1 cellular context compared by ENCODE assay signal in the genomic region with DNA sequence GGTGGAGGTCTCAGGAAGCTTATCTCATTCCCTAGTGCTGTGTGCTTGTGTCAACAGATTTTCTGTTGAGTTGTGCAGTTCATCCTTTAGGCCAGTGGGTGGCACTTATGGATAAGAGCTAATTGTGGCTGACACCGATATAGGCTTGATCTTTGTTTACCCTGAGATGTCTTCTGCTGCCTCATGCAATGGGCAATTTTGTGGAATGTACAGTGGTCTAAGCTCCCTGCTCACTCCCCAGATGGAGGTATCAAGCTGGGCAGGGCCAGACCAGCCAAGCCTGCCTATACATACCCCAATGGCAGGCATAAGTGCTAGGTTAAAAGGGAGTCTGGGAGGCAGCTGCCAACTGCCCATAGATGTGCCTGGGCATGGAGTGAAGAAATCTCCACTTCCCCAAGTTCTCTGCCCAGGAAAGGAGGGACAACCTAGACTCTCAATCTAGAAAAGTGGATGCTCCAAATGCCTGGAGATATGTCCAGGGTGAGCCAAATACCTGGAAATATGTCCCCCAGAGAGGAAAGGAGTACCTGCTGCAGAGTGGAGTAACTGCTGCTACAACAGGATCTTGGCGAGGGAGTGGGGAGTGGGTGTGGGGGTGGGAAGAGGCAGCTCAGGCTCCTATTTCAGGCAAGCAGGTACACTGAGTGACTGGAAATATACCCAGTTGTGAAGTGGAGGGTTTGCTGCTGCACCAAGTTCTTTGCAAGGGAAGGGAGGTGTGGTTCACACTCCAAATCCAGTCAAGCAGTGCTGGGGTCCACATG.
A peak's percentile ranks its signal among the peaks of the same experiment; 100 is the strongest.
TF ChIP-seq lines count a peak whose summit lies in the region.

No MANE protein-coding gene starts in this region.

TF ChIP-seq in HepG2, 621 proteins besides CTCF, POLR2A, EP300 and RAD21 (continued from another document and continues in another):
- TF ChIP-seq, protein P1, sequence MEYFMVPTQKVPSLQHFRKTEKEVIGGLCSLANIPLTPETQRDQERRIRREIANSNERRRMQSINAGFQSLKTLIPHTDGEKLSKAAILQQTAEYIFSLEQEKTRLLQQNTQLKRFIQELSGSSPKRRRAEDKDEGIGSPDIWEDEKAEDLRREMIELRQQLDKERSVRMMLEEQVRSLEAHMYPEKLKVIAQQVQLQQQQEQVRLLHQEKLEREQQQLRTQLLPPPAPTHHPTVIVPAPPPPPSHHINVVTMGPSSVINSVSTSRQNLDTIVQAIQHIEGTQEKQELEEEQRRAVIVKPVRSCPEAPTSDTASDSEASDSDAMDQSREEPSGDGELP (IDR thresholded peaks at IDR 0.05; ENCODE audit: borderline replicate concordance, low read depth) = no peak
- TF ChIP-seq FOXP1 (IDR thresholded peaks at IDR 0.05) (no peak), FOXP1 (CRISPR knock-in tag; IDR thresholded peaks at IDR 0.05) (no peak), ZNF329 (CRISPR knock-in tag; IDR thresholded peaks at IDR 0.05; ENCODE audit: low read depth) (no peak), MATR3 (CRISPR knock-in tag; IDR thresholded peaks at IDR 0.05) (no peak), ZNF549 (CRISPR knock-in tag; IDR thresholded peaks at IDR 0.05) (no peak), AGO2 (optimal IDR thresholded peaks at IDR 0.05; ENCODE audit: low read depth, low read length) (no peak), RXRA (CRISPR knock-in tag; IDR thresholded peaks at IDR 0.05) (no peak), SMAD1 (CRISPR knock-in tag; IDR thresholded peaks at IDR 0.05; ENCODE audit: borderline replicate concordance, low read depth) (0 out of 2 replicates have a peak, but pooled peaks have one; percentile 65), ZNF672 (CRISPR knock-in tag; IDR thresholded peaks at IDR 0.05) (no peak), ZNF75D (CRISPR knock-in tag; IDR thresholded peaks at IDR 0.05; ENCODE audit: borderline replicate concordance) (no peak), ZNF12 (CRISPR knock-in tag; IDR thresholded peaks at IDR 0.05) (peak; percentile 51; the same call in 1 of the 2 replicates), THYN1 (CRISPR knock-in tag; IDR thresholded peaks at IDR 0.05; ENCODE audit: borderline replicate concordance, low read depth) (no peak), ZNF891 (CRISPR knock-in tag; IDR thresholded peaks at IDR 0.05) (no peak), TCF7 (IDR thresholded peaks at IDR 0.05; ENCODE audit: low read depth) (no peak), SSRP1 (CRISPR knock-in tag; IDR thresholded peaks at IDR 0.05) (no peak), SATB2 (CRISPR knock-in tag; IDR thresholded peaks at IDR 0.05) (no peak), ZNF205 (CRISPR knock-in tag; IDR thresholded peaks at IDR 0.05) (peak; percentile 18; the same call in 1 of the 2 replicates), NBN (conservative IDR thresholded peaks at IDR 0.05) (no peak), ZSCAN9 (CRISPR knock-in tag; IDR thresholded peaks at IDR 0.05; ENCODE audit: borderline replicate concordance) (no peak), ZZZ3 (CRISPR knock-in tag; IDR thresholded peaks at IDR 0.05; ENCODE audit: borderline replicate concordance) (0 out of 2 replicates have a peak, but pooled peaks have one; percentile 35)
- TF ChIP-seq, protein P2, sequence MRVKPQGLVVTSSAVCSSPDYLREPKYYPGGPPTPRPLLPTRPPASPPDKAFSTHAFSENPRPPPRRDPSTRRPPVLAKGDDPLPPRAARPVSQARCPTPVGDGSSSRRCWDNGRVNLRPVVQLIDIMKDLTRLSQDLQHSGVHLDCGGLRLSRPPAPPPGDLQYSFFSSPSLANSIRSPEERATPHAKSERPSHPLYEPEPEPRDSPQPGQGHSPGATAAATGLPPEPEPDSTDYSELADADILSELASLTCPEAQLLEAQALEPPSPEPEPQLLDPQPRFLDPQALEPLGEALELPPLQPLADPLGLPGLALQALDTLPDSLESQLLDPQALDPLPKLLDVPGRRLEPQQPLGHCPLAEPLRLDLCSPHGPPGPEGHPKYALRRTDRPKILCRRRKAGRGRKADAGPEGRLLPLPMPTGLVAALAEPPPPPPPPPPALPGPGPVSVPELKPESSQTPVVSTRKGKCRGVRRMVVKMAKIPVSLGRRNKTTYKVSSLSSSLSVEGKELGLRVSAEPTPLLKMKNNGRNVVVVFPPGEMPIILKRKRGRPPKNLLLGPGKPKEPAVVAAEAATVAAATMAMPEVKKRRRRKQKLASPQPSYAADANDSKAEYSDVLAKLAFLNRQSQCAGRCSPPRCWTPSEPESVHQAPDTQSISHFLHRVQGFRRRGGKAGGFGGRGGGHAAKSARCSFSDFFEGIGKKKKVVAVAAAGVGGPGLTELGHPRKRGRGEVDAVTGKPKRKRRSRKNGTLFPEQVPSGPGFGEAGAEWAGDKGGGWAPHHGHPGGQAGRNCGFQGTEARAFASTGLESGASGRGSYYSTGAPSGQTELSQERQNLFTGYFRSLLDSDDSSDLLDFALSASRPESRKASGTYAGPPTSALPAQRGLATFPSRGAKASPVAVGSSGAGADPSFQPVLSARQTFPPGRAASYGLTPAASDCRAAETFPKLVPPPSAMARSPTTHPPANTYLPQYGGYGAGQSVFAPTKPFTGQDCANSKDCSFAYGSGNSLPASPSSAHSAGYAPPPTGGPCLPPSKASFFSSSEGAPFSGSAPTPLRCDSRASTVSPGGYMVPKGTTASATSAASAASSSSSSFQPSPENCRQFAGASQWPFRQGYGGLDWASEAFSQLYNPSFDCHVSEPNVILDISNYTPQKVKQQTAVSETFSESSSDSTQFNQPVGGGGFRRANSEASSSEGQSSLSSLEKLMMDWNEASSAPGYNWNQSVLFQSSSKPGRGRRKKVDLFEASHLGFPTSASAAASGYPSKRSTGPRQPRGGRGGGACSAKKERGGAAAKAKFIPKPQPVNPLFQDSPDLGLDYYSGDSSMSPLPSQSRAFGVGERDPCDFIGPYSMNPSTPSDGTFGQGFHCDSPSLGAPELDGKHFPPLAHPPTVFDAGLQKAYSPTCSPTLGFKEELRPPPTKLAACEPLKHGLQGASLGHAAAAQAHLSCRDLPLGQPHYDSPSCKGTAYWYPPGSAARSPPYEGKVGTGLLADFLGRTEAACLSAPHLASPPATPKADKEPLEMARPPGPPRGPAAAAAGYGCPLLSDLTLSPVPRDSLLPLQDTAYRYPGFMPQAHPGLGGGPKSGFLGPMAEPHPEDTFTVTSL (CRISPR knock-in tag; IDR thresholded peaks at IDR 0.05; ENCODE audit: borderline replicate concordance) = no peak
- TF ChIP-seq, protein P3, sequence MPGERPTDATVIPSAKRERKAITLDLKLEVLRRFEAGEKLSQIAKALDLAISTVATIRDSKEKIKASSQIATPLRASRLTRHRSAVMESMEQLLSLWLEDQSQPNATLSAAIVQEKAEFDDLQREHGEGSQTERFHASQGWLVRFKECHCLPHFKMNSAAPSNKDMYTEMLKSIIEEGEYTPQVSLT (CRISPR knock-in tag; IDR thresholded peaks at IDR 0.05; ENCODE audit: borderline replicate concordance, low read depth) = no peak
- TF ChIP-seq, protein P4, sequence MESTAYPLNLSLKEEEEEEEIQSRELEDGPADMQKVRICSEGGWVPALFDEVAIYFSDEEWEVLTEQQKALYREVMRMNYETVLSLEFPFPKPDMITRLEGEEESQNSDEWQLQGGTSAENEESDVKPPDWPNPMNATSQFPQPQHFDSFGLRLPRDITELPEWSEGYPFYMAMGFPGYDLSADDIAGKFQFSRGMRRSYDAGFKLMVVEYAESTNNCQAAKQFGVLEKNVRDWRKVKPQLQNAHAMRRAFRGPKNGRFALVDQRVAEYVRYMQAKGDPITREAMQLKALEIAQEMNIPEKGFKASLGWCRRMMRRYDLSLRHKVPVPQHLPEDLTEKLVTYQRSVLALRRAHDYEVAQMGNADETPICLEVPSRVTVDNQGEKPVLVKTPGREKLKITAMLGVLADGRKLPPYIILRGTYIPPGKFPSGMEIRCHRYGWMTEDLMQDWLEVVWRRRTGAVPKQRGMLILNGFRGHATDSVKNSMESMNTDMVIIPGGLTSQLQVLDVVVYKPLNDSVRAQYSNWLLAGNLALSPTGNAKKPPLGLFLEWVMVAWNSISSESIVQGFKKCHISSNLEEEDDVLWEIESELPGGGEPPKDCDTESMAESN (CRISPR knock-in tag; conservative IDR thresholded peaks at IDR 0.05) = no peak; the same call in 1 of the 2 replicates
- TF ChIP-seq, protein P5, sequence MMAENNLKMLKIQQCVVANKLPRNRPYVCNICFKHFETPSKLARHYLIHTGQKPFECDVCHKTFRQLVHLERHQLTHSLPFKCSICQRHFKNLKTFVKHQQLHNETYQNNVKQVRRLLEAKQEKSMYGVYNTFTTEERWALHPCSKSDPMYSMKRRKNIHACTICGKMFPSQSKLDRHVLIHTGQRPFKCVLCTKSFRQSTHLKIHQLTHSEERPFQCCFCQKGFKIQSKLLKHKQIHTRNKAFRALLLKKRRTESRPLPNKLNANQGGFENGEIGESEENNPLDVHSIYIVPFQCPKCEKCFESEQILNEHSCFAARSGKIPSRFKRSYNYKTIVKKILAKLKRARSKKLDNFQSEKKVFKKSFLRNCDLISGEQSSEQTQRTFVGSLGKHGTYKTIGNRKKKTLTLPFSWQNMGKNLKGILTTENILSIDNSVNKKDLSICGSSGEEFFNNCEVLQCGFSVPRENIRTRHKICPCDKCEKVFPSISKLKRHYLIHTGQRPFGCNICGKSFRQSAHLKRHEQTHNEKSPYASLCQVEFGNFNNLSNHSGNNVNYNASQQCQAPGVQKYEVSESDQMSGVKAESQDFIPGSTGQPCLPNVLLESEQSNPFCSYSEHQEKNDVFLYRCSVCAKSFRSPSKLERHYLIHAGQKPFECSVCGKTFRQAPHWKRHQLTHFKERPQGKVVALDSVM (CRISPR knock-in tag; IDR thresholded peaks at IDR 0.05) = no peak
- TF ChIP-seq, protein P6, sequence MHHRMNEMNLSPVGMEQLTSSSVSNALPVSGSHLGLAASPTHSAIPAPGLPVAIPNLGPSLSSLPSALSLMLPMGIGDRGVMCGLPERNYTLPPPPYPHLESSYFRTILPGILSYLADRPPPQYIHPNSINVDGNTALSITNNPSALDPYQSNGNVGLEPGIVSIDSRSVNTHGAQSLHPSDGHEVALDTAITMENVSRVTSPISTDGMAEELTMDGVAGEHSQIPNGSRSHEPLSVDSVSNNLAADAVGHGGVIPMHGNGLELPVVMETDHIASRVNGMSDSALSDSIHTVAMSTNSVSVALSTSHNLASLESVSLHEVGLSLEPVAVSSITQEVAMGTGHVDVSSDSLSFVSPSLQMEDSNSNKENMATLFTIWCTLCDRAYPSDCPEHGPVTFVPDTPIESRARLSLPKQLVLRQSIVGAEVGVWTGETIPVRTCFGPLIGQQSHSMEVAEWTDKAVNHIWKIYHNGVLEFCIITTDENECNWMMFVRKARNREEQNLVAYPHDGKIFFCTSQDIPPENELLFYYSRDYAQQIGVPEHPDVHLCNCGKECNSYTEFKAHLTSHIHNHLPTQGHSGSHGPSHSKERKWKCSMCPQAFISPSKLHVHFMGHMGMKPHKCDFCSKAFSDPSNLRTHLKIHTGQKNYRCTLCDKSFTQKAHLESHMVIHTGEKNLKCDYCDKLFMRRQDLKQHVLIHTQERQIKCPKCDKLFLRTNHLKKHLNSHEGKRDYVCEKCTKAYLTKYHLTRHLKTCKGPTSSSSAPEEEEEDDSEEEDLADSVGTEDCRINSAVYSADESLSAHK (CRISPR knock-in tag; IDR thresholded peaks at IDR 0.05; ENCODE audit: borderline replicate concordance) = no peak
- TF ChIP-seq, protein P7, sequence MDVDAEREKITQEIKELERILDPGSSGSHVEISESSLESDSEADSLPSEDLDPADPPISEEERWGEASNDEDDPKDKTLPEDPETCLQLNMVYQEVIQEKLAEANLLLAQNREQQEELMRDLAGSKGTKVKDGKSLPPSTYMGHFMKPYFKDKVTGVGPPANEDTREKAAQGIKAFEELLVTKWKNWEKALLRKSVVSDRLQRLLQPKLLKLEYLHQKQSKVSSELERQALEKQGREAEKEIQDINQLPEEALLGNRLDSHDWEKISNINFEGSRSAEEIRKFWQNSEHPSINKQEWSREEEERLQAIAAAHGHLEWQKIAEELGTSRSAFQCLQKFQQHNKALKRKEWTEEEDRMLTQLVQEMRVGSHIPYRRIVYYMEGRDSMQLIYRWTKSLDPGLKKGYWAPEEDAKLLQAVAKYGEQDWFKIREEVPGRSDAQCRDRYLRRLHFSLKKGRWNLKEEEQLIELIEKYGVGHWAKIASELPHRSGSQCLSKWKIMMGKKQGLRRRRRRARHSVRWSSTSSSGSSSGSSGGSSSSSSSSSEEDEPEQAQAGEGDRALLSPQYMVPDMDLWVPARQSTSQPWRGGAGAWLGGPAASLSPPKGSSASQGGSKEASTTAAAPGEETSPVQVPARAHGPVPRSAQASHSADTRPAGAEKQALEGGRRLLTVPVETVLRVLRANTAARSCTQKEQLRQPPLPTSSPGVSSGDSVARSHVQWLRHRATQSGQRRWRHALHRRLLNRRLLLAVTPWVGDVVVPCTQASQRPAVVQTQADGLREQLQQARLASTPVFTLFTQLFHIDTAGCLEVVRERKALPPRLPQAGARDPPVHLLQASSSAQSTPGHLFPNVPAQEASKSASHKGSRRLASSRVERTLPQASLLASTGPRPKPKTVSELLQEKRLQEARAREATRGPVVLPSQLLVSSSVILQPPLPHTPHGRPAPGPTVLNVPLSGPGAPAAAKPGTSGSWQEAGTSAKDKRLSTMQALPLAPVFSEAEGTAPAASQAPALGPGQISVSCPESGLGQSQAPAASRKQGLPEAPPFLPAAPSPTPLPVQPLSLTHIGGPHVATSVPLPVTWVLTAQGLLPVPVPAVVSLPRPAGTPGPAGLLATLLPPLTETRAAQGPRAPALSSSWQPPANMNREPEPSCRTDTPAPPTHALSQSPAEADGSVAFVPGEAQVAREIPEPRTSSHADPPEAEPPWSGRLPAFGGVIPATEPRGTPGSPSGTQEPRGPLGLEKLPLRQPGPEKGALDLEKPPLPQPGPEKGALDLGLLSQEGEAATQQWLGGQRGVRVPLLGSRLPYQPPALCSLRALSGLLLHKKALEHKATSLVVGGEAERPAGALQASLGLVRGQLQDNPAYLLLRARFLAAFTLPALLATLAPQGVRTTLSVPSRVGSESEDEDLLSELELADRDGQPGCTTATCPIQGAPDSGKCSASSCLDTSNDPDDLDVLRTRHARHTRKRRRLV (CRISPR knock-in tag; IDR thresholded peaks at IDR 0.05) = no peak
- TF ChIP-seq, protein P8, sequence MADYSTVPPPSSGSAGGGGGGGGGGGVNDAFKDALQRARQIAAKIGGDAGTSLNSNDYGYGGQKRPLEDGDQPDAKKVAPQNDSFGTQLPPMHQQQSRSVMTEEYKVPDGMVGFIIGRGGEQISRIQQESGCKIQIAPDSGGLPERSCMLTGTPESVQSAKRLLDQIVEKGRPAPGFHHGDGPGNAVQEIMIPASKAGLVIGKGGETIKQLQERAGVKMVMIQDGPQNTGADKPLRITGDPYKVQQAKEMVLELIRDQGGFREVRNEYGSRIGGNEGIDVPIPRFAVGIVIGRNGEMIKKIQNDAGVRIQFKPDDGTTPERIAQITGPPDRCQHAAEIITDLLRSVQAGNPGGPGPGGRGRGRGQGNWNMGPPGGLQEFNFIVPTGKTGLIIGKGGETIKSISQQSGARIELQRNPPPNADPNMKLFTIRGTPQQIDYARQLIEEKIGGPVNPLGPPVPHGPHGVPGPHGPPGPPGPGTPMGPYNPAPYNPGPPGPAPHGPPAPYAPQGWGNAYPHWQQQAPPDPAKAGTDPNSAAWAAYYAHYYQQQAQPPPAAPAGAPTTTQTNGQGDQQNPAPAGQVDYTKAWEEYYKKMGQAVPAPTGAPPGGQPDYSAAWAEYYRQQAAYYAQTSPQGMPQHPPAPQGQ (CRISPR knock-in tag; IDR thresholded peaks at IDR 0.05; ENCODE audit: borderline replicate concordance) = no peak
- TF ChIP-seq, protein P9, sequence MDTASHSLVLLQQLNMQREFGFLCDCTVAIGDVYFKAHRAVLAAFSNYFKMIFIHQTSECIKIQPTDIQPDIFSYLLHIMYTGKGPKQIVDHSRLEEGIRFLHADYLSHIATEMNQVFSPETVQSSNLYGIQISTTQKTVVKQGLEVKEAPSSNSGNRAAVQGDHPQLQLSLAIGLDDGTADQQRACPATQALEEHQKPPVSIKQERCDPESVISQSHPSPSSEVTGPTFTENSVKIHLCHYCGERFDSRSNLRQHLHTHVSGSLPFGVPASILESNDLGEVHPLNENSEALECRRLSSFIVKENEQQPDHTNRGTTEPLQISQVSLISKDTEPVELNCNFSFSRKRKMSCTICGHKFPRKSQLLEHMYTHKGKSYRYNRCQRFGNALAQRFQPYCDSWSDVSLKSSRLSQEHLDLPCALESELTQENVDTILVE (CRISPR knock-in tag; IDR thresholded peaks at IDR 0.05) = no peak
- TF ChIP-seq, protein P10, sequence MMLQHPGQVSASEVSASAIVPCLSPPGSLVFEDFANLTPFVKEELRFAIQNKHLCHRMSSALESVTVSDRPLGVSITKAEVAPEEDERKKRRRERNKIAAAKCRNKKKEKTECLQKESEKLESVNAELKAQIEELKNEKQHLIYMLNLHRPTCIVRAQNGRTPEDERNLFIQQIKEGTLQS (CRISPR knock-in tag; IDR thresholded peaks at IDR 0.05) = no peak
